1 cellular context compared by ENCODE assay signal in genomic region chr17:80990921-80991644, GRCh38.
TF ChIP-seq lines count a peak whose summit lies in the region.

No MANE protein-coding gene starts in this region.

TF ChIP-seq in HepG2, 621 proteins besides CTCF, POLR2A, EP300 and RAD21 (continues in another document):
- TF ChIP-seq ZNF577 (CRISPR knock-in tag; IDR thresholded peaks at IDR 0.05; ENCODE audit: borderline replicate concordance, low read depth) (0 out of 2 replicates have a peak, but pooled peaks have one; percentile 34), KMT2A (CRISPR knock-in tag; IDR thresholded peaks at IDR 0.05) (0 out of 2 replicates have a peak, but pooled peaks have one; percentile 23), UBTF (CRISPR knock-in tag; IDR thresholded peaks at IDR 0.05) (peak; percentile 30; the same call in 1 of the 2 replicates), YY1 (IDR thresholded peaks at IDR 0.05; ENCODE audit: insufficient read depth, insufficient replicate concordance, low read depth, low read length) (peak; percentile 33), KDM3A (CRISPR knock-in tag; IDR thresholded peaks at IDR 0.05; ENCODE audit: low read depth) (0 out of 2 replicates have a peak, but pooled peaks have one; percentile 36), HOXA3 (CRISPR knock-in tag; IDR thresholded peaks at IDR 0.05) (no peak; the same call in none of the 2 replicates), TCF7L2 (IDR thresholded peaks at IDR 0.05; ENCODE audit: low read depth, low read length) (no peak), HDAC2 (CRISPR knock-in tag; IDR thresholded peaks at IDR 0.05) (peak; percentile 37; the same call in 1 of the 2 replicates), ZNF292 (CRISPR knock-in tag; IDR thresholded peaks at IDR 0.05; ENCODE audit: borderline replicate concordance, low read depth) (peak; percentile 61), HDAC6 (IDR thresholded peaks at IDR 0.05; ENCODE audit: low read depth, low read length) (no peak), GFI1 (CRISPR knock-in tag; IDR thresholded peaks at IDR 0.05; ENCODE audit: borderline replicate concordance) (no peak), MEIS2 (CRISPR knock-in tag; IDR thresholded peaks at IDR 0.05) (peak; percentile 57; the same call in 1 of the 2 replicates), MEIS1 (CRISPR knock-in tag; IDR thresholded peaks at IDR 0.05; ENCODE audit: borderline replicate concordance) (peak; percentile 52; the same call in 1 of the 2 replicates), ZBTB49 (CRISPR knock-in tag; IDR thresholded peaks at IDR 0.05; ENCODE audit: borderline replicate concordance) (no peak), CEBPG (CRISPR knock-in tag; IDR thresholded peaks at IDR 0.05) (peak; percentile 14; the same call in 1 of the 2 replicates), ZNF580 (CRISPR knock-in tag; IDR thresholded peaks at IDR 0.05; ENCODE audit: borderline replicate concordance, low read depth) (peak; percentile 37; the same call in 1 of the 2 replicates), IKZF1 (IDR thresholded peaks at IDR 0.05) (no peak), PAX8 (CRISPR knock-in tag; IDR thresholded peaks at IDR 0.05; ENCODE audit: borderline replicate concordance) (peak; percentile 82; the same call in 1 of the 2 replicates), ZFYVE20 (CRISPR knock-in tag; IDR thresholded peaks at IDR 0.05; ENCODE audit: borderline replicate concordance, low read depth) (no peak), BCL6 (CRISPR knock-in tag; IDR thresholded peaks at IDR 0.05) (peak; percentile 35; the same call in 1 of the 2 replicates), FUBP1 (CRISPR knock-in tag; IDR thresholded peaks at IDR 0.05; ENCODE audit: borderline replicate concordance) (no peak), GTF3A (CRISPR knock-in tag; conservative IDR thresholded peaks at IDR 0.05) (peak; percentile 93; the same call in 1 of the 2 replicates), ZNF30 (CRISPR knock-in tag; IDR thresholded peaks at IDR 0.05) (no peak), ZNF781 (CRISPR knock-in tag; IDR thresholded peaks at IDR 0.05; ENCODE audit: borderline replicate concordance, not compliant biosample characterization) (peak; percentile 32), ZNF543 (CRISPR knock-in tag; IDR thresholded peaks at IDR 0.05) (peak; percentile 75), ATF3 (CRISPR knock-in tag; IDR thresholded peaks at IDR 0.05) (no peak), ZNF570 (CRISPR knock-in tag; IDR thresholded peaks at IDR 0.05; ENCODE audit: borderline replicate concordance) (no peak; the same call in 1 of the 2 replicates), TGIF2 (CRISPR knock-in tag; IDR thresholded peaks at IDR 0.05) (no peak), ZNF768 (CRISPR knock-in tag; IDR thresholded peaks at IDR 0.05) (peak; percentile 42; the same call in 1 of the 2 replicates), NR2F2 (IDR thresholded peaks at IDR 0.05; ENCODE audit: borderline replicate concordance, low read depth) (peak; percentile 72), CENPBD1 (CRISPR knock-in tag; IDR thresholded peaks at IDR 0.05; ENCODE audit: borderline replicate concordance, low read depth) (no peak), ZSCAN20 (CRISPR knock-in tag; IDR thresholded peaks at IDR 0.05; ENCODE audit: borderline replicate concordance) (no peak), LCORL (IDR thresholded peaks at IDR 0.05) (no peak), LCORL (CRISPR knock-in tag; IDR thresholded peaks at IDR 0.05) (peak; percentile 94), SMARCE1 (IDR thresholded peaks at IDR 0.05; ENCODE audit: borderline replicate concordance) (no peak), MYNN (CRISPR knock-in tag; IDR thresholded peaks at IDR 0.05; ENCODE audit: low read depth) (no peak), MAX (IDR thresholded peaks at IDR 0.05) (peak; percentile 26; the same call in 1 of the 2 replicates), ZSCAN29 (CRISPR knock-in tag; conservative IDR thresholded peaks at IDR 0.05) (peak; percentile 76), REPIN1 (CRISPR knock-in tag; IDR thresholded peaks at IDR 0.05; ENCODE audit: borderline replicate concordance, low read depth) (peak; percentile 7; the same call in 1 of the 2 replicates), RBAK (CRISPR knock-in tag; IDR thresholded peaks at IDR 0.05) (no peak), DR1 (CRISPR knock-in tag; IDR thresholded peaks at IDR 0.05) (no peak), ZNF431 (CRISPR knock-in tag; IDR thresholded peaks at IDR 0.05; ENCODE audit: borderline replicate concordance, low read depth) (no peak), HOXA7 (CRISPR knock-in tag; IDR thresholded peaks at IDR 0.05) (no peak), SRF (IDR thresholded peaks at IDR 0.05; ENCODE audit: low read depth, low read length) (no peak), ZNF251 (CRISPR knock-in tag; IDR thresholded peaks at IDR 0.05) (peak; percentile 74; the same call in 1 of the 2 replicates), WIZ (CRISPR knock-in tag; IDR thresholded peaks at IDR 0.05) (no peak), ZSCAN9 (CRISPR knock-in tag; IDR thresholded peaks at IDR 0.05; ENCODE audit: borderline replicate concordance) (no peak), ZZZ3 (CRISPR knock-in tag; IDR thresholded peaks at IDR 0.05; ENCODE audit: borderline replicate concordance) (peak; percentile 81; the same call in 1 of the 2 replicates), ZNF230 (CRISPR knock-in tag; IDR thresholded peaks at IDR 0.05) (peak; percentile 70; the same call in 1 of the 2 replicates), SRY (CRISPR knock-in tag; IDR thresholded peaks at IDR 0.05) (no peak), KLF12 (CRISPR knock-in tag; IDR thresholded peaks at IDR 0.05; ENCODE audit: borderline replicate concordance) (0 out of 2 replicates have a peak, but pooled peaks have one; percentile 32), ZNF564 (CRISPR knock-in tag; IDR thresholded peaks at IDR 0.05) (0 out of 2 replicates have a peak, but pooled peaks have one; percentile 17), ZNF264 (CRISPR knock-in tag; IDR thresholded peaks at IDR 0.05) (peak; percentile 79), TBX2 (CRISPR knock-in tag; IDR thresholded peaks at IDR 0.05; ENCODE audit: borderline replicate concordance) (peak; percentile 33; the same call in 1 of the 2 replicates), PHB2 (IDR thresholded peaks at IDR 0.05; ENCODE audit: partially characterized antibody) (no peak), GMEB1 (CRISPR knock-in tag; IDR thresholded peaks at IDR 0.05; ENCODE audit: borderline replicate concordance) (peak; percentile 12; the same call in 1 of the 2 replicates), ARNT2 (CRISPR knock-in tag; IDR thresholded peaks at IDR 0.05; ENCODE audit: low read depth) (no peak), RARG (CRISPR knock-in tag; IDR thresholded peaks at IDR 0.05; ENCODE audit: low read depth) (no peak), DRAP1 (CRISPR knock-in tag; IDR thresholded peaks at IDR 0.05) (peak; percentile 26; the same call in 1 of the 2 replicates), ZNF691 (CRISPR knock-in tag; IDR thresholded peaks at IDR 0.05; ENCODE audit: borderline replicate concordance, low read depth) (no peak; the same call in 1 of the 2 replicates), BATF2 (CRISPR knock-in tag; IDR thresholded peaks at IDR 0.05) (no peak), PCBP1 (IDR thresholded peaks at IDR 0.05; ENCODE audit: borderline replicate concordance, low read depth, low read length) (no peak)
